ENCODE assay signal across 18 cellular contexts in genomic region chr2:7555260-7555659, GRCh38.
DNase-seq lines count a peak whose midpoint lies in the region; ATAC-seq and TF ChIP-seq lines count a peak whose summit lies in the region.
"Had no signal": no experiment of that assay in that cellular context is flagged by ENCODE, and none has a peak within 500 bp of the region (broad histone marks: within the 10 kb centered on the region; RNA-seq: fewer than 3 reads in every experiment).

No MANE protein-coding gene starts in this region.

- TF ChIP-seq CTCF in WTC11 (IDR thresholded peaks at IDR 0.05), result no peak

- no peak overlapping the region for H3K27ac Mint-ChIP-seq in WTC11
- H3K27ac Mint-ChIP-seq: CD4-positive, alpha-beta T cell; IgD-negative memory B cell had no signal

- POLR2A ChIA-PET in WTC11 (lab: Charles Lee), result no interaction called here

- CTCF ChIA-PET in WTC11 (lab: Charles Lee), result interaction anchor here (1.2 kb wide), 1 partner anchor 128 kb away, joined by 3 read pairs; no protein-coding TSS in a partner anchor

- ATAC-seq in WTC11 (peak; percentile 34; the same call in 1 of the 2 replicates), GM19328 (IDR thresholded peaks at IDR 0.05; ENCODE audit: unreplicated experiment) (no peak), HG03354 (IDR thresholded peaks at IDR 0.05; ENCODE audit: poor library complexity, severe bottlenecking, unreplicated experiment) (no peak)
- ATAC-seq: A549, HepG2 had no signal

- H3K27me3 Mint-ChIP-seq in WTC11 (ENCODE audit: low read depth), result no peaks in the 10 kb centered on the region
- H3K27me3 Mint-ChIP-seq: CD4-positive, alpha-beta T cell had no signal

- H3K9me3 Mint-ChIP-seq in WTC11, result no peaks in the 10 kb centered on the region
- H3K9me3 Mint-ChIP-seq: CD4-positive, alpha-beta T cell had no signal

- DNase-seq in NCI-H510A treated with DMSO at 0.1 percent for 48 hours (lab: John Stamatoyannopoulos, UW), result peak; percentile 32
- DNase-seq in NCI-H510A (lab: John Stamatoyannopoulos, UW), result no peak
- peak; percentile 87 for DNase-seq in NCI-H1105 treated with DMSO at 0.1 percent for 48 hours (lab: John Stamatoyannopoulos, UW)
- DNase-seq in WTC11 (ENCODE audit: low spot score), result no peak
- no peak for DNase-seq in cerebellar nuclear complex (lab: John Stamatoyannopoulos, UW)
- DNase-seq: AML-193; Caco-2; CD4-positive, alpha-beta T cell; DMS79 treated with DMSO at 0.1 percent for 48 hours; GF-D8; GM23248; HCEC 1CT; KBM-7 had no signal

- peaks cover 11% of the 10 kb centered on the region for H3K4me1 Mint-ChIP-seq in WTC11
- H3K4me1 Mint-ChIP-seq: IgD-negative memory B cell had no signal

- no peak overlapping the region for H3K4me3 Mint-ChIP-seq in WTC11
- H3K4me3 Mint-ChIP-seq: CD4-positive, alpha-beta T cell; IgD-negative memory B cell had no signal

- H3K36me3 Mint-ChIP-seq in WTC11, result no peaks in the 10 kb centered on the region
- H3K36me3 Mint-ChIP-seq: IgD-negative memory B cell had no signal

TF ChIP-seq in WTC11, 78 proteins besides CTCF, POLR2A, EP300 and RAD21:
- no peak for TF ChIP-seq CDX4 (CRISPR knock-in tag; IDR thresholded peaks at IDR 0.05; ENCODE audit: borderline replicate concordance)
- no peak for TF ChIP-seq ZNF671 (CRISPR knock-in tag; IDR thresholded peaks at IDR 0.05)
- TF ChIP-seq TCF7 (CRISPR knock-in tag; IDR thresholded peaks at IDR 0.05; ENCODE audit: low read depth), result no peak
- TF ChIP-seq ZSCAN18 (CRISPR knock-in tag; IDR thresholded peaks at IDR 0.05), result no peak
- TF ChIP-seq ZMAT4 (CRISPR knock-in tag; IDR thresholded peaks at IDR 0.05), result no peak
- no peak for TF ChIP-seq NFE2L1 (CRISPR knock-in tag; IDR thresholded peaks at IDR 0.05)
- TF ChIP-seq ZNF512 (CRISPR knock-in tag; IDR thresholded peaks at IDR 0.05; ENCODE audit: borderline replicate concordance), result no peak
- TF ChIP-seq SOX15 (CRISPR knock-in tag; IDR thresholded peaks at IDR 0.05), result no peak
- TF ChIP-seq RELA (CRISPR knock-in tag; IDR thresholded peaks at IDR 0.05; ENCODE audit: borderline replicate concordance), result no peak
- no peak for TF ChIP-seq NR2C2 (CRISPR knock-in tag; IDR thresholded peaks at IDR 0.05)

Comparison
In these comparisons a context has a peak if more than half of its experiments do, and no peak if none do; other contexts are left out.
1. DNase-seq: peak in NCI-H510A treated with DMSO at 0.1 percent for 48 hours (single experiment) and NCI-H1105 treated with DMSO at 0.1 percent for 48 hours (single experiment); none in NCI-H510A (single experiment), WTC11 (single experiment) and cerebellar nuclear complex (0 of 2).